ENCODE assay signal across 1 cellular context in the genomic region with DNA sequence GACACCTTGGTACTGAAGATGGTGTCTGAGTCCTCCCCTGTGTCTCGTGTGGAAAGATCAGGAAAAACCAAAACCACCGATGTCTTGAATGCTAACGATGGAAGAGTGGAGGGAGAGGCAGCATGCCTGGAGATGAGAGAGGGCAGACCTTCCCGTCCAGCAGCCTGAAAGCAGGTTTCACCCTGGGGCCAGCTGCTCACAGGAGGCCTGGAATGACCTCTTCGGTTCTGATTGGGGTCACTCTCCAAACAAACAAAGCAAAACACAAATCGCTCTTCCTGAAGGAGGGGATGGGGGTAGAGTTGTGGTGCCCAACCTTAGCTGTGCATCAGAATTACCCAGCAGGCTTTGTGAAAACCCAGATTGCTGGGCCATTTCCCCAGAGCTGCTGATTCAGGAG.
TF ChIP-seq lines count a peak whose summit lies in the region.

No MANE protein-coding gene starts in this region.

TF ChIP-seq in HepG2, 621 proteins besides CTCF, POLR2A, EP300 and RAD21 (continued from another document):
- TF ChIP-seq MLXIP (CRISPR knock-in tag; IDR thresholded peaks at IDR 0.05; ENCODE audit: borderline replicate concordance) (no peak), ZFP36L1 (CRISPR knock-in tag; IDR thresholded peaks at IDR 0.05) (no peak), MTERF4 (CRISPR knock-in tag; IDR thresholded peaks at IDR 0.05) (no peak), HDAC2 (CRISPR knock-in tag; IDR thresholded peaks at IDR 0.05) (no peak), ZNF253 (CRISPR knock-in tag; IDR thresholded peaks at IDR 0.05; ENCODE audit: borderline replicate concordance) (no peak), BORCS8-MEF2B (CRISPR knock-in tag; IDR thresholded peaks at IDR 0.05) (no peak), ZFP62 (CRISPR knock-in tag; IDR thresholded peaks at IDR 0.05) (no peak), ZNF639 (CRISPR knock-in tag; conservative IDR thresholded peaks at IDR 0.05) (no peak), NPAS2 (CRISPR knock-in tag; IDR thresholded peaks at IDR 0.05; ENCODE audit: borderline replicate concordance) (no peak)
